27 cellular contexts compared by ENCODE assay signal in genomic region chr6:31880616-31881015, GRCh38. TPM values are rescaled to one million over a fixed set of nuclear protein-coding genes. Genes with fewer than 3 reads are reported as not detected.
"Had no signal": no experiment of that assay in that cellular context is flagged by ENCODE, and none has a peak within 500 bp of the region (broad histone marks: within the 10 kb centered on the region; RNA-seq: fewer than 3 reads in every experiment).

No MANE protein-coding gene starts in this region.

- H3K4me3 Mint-ChIP-seq: activated CD4-positive, alpha-beta memory T cell treated with anti-CD3 and anti-CD28 coated beads, Interleukin-2, amount 10 ng/mL, durations not matched to agents 7 days and 5 days; activated CD4-positive, alpha-beta T cell treated with anti-CD3 and anti-CD28 coated beads for 36 hours; activated naive CD4-positive, alpha-beta T cell treated with anti-CD3 and anti-CD28 coated beads, Interleukin-2, amount 50 U/mL, for 24 hours; T-cell had no signal

- ATAC-seq: activated CD4-positive, alpha-beta T cell treated with anti-CD3 and anti-CD28 coated beads for 36 hours; body of pancreas; T-cell had no signal

- H3K27me3 Mint-ChIP-seq: activated CD4-positive, alpha-beta memory T cell treated with anti-CD3 and anti-CD28 coated beads, Interleukin-2, amount 10 ng/mL, durations not matched to agents 7 days and 5 days; activated CD4-positive, alpha-beta T cell treated with anti-CD3 and anti-CD28 coated beads for 36 hours; activated naive CD4-positive, alpha-beta T cell treated with anti-CD3 and anti-CD28 coated beads, Interleukin-2, amount 50 U/mL, for 24 hours; T-cell had no signal

- DNase-seq: activated CD4-positive, alpha-beta memory T cell treated with anti-CD3 and anti-CD28 coated beads, Interleukin-2, amount 10 ng/mL, durations not matched to agents 7 days and 5 days; activated CD4-positive, alpha-beta T cell treated with anti-CD3 and anti-CD28 coated beads for 36 hours; activated CD4-positive, alpha-beta T cell treated with anti-CD3 and anti-CD28 coated beads, Interleukin-2, amount 50 U/mL, for 1 hour; activated T-cell treated with anti-CD3 and anti-CD28 coated beads for 4 hours; activated T-cell treated with anti-CD3 and anti-CD28 coated beads, Interleukin-2, amount 50 U/mL, for 48 hours; aorta; body of pancreas; central memory CD4-positive, alpha-beta T cell; Kasumi-1; KBM-7; NCI-H1048; NCI-H146; NCI-H187 treated with DMSO at 0.1 percent for 48 hours; NCI-H2081 treated with DMSO at 0.1 percent for 48 hours; NCI-H2171 treated with DMSO at 0.1 percent for 48 hours; NCI-H226; NCI-H526; NCI-H774; T-cell; WERI-Rb-1 had no signal

- H3K27me3 ChIP-seq: body of pancreas had no signal

- FAIRE-seq: bronchial epithelial cell had no signal

- H3K9me3 Mint-ChIP-seq: activated CD4-positive, alpha-beta memory T cell treated with anti-CD3 and anti-CD28 coated beads, Interleukin-2, amount 10 ng/mL, durations not matched to agents 7 days and 5 days; activated naive CD4-positive, alpha-beta T cell treated with anti-CD3 and anti-CD28 coated beads, Interleukin-2, amount 50 U/mL, for 24 hours; T-cell had no signal

- H3K27ac Mint-ChIP-seq: activated CD4-positive, alpha-beta memory T cell treated with anti-CD3 and anti-CD28 coated beads, Interleukin-2, amount 10 ng/mL, durations not matched to agents 7 days and 5 days; activated CD4-positive, alpha-beta T cell treated with anti-CD3 and anti-CD28 coated beads for 36 hours; activated naive CD4-positive, alpha-beta T cell treated with anti-CD3 and anti-CD28 coated beads, Interleukin-2, amount 50 U/mL, for 24 hours; T-cell had no signal

- H3K4me1 Mint-ChIP-seq: activated CD4-positive, alpha-beta memory T cell treated with anti-CD3 and anti-CD28 coated beads, Interleukin-2, amount 10 ng/mL, durations not matched to agents 7 days and 5 days; activated CD4-positive, alpha-beta T cell treated with anti-CD3 and anti-CD28 coated beads for 36 hours; activated naive CD4-positive, alpha-beta T cell treated with anti-CD3 and anti-CD28 coated beads, Interleukin-2, amount 50 U/mL, for 24 hours had no signal

- H3K9me3 ChIP-seq: body of pancreas had no signal

- H3K27ac ChIP-seq: body of pancreas, SK-N-MC had no signal

- H3K4me3 ChIP-seq: body of pancreas, SK-N-MC had no signal

RNA-seq across cellular contexts. Expression of gene SLC44A4, which starts 1.8 kb away (rescaled TPM):
- total RNA-seq: activated CD8-positive, alpha-beta memory T cell treated with anti-CD3 and anti-CD28 coated beads for 36 hours; OCI-LY7; RPMI7951; T-helper 2 cell treated with Interferon-gamma antibody and Interleukin-4, amounts not matched to agents 100 ng/mL and 5 ng/mL, for 36 hours had no signal

RNA-seq across cellular contexts. Expression of gene C2, which starts 46.9 kb away (rescaled TPM):
- total RNA-seq: RPMI7951 had no signal
